14 cellular contexts compared by ENCODE assay signal in the genomic region with DNA sequence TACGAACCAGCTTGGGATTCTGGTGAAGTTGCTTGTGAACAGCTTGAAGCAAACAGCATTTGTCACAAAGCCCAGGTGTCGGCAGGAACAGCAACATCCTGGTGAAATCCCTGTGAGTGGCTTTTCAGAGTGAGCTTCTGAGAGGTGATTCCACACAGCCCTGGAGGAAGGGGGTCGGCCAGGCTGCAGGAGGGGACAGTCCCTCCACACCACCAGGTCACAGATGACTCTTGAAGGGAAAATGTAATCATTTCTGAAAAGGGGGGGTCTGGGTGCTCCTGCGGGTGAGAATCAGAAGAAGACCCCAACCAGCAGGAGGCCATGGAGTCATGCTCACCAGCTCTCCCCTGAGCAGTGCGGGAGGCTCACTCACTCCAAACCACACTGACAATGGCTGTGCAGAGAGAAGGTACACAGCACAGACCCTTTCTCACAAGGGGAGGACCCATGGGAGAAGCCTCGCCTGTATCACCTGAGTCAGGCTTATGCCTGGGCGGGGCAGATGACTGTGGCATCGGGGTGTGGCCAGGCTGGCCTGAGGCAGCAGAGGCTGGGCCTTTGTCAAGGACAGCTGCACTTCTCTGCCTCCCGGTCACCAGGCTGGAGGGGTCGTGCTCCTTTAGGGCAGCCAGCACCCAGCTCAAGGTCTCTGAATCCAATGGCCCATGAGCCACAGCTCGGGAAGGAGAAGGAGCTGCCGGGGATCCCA. TPM values are rescaled to one million over a fixed set of nuclear protein-coding genes. Genes with fewer than 3 reads are reported as not detected.
DNase-seq lines count a peak whose midpoint lies in the region; ATAC-seq and TF ChIP-seq lines count a peak whose summit lies in the region.
"Had no signal": no experiment of that assay in that cellular context is flagged by ENCODE, and none has a peak within 500 bp of the region (broad histone marks: within the 10 kb centered on the region; RNA-seq: fewer than 3 reads in every experiment).

No MANE protein-coding gene starts in this region.

- no peaks in the 10 kb centered on the region for H3K27me3 Mint-ChIP-seq in activated T-helper 17 cell treated with anti-CD3 and anti-CD28 coated beads, Interleukin-2, amount 50 U/mL, for 72 hours
- H3K27me3 Mint-ChIP-seq in progenitor cell of endocrine pancreas (no peaks in the 10 kb centered on the region), immature natural killer cell (ENCODE audit: low read depth in 3 of 3) (peaks cover 0 to 9% (median 1%) of the 10 kb centered on the region in 3 donors)

- TF ChIP-seq CTCF in progenitor cell of endocrine pancreas (IDR thresholded peaks at IDR 0.05; ENCODE audit: unreplicated experiment) = no peak

- H3K27ac Mint-ChIP-seq in activated T-helper 17 cell treated with anti-CD3 and anti-CD28 coated beads, Interleukin-2, amount 50 U/mL, for 72 hours = peak overlapping the region; percentile 20
- H3K27ac Mint-ChIP-seq in progenitor cell of endocrine pancreas = peak overlapping the region; percentile 87
- H3K27ac Mint-ChIP-seq in immature natural killer cell = no peak overlapping the region
- H3K27ac Mint-ChIP-seq: activated T-helper 1 cell treated with anti-CD3 and anti-CD28 coated beads, Interleukin-12 subunit alpha, Interleukin-12 subunit beta, Interleukin-2, Interleukin-4 antibody, amounts not matched to agents 30 ng/mL and 10 ng/mL and 1 ng/mL, durations not matched to agents 14 hours and 24 hours and 36 hours had no signal

- H3K9me3 Mint-ChIP-seq in activated T-helper 17 cell treated with anti-CD3 and anti-CD28 coated beads, Interleukin-2, amount 50 U/mL, for 72 hours = no peaks in the 10 kb centered on the region
- H3K9me3 Mint-ChIP-seq in progenitor cell of endocrine pancreas (ENCODE audit: low read depth) (no peaks in the 10 kb centered on the region), immature natural killer cell (no peaks in the 10 kb centered on the region)
- H3K9me3 Mint-ChIP-seq: activated T-helper 1 cell treated with anti-CD3 and anti-CD28 coated beads, Interleukin-12 subunit alpha, Interleukin-12 subunit beta, Interleukin-2, Interleukin-4 antibody, amounts not matched to agents 30 ng/mL and 10 ng/mL and 1 ng/mL, durations not matched to agents 14 hours and 24 hours and 36 hours had no signal

- peak; percentile 71 for ATAC-seq in activated T-helper 17 cell treated with anti-CD3 and anti-CD28 coated beads, Interleukin-2, amount 50 U/mL, for 72 hours (replicated peaks)
- no peak for ATAC-seq in GM21381 (IDR thresholded peaks at IDR 0.05; ENCODE audit: unreplicated experiment)

- H3K4me1 Mint-ChIP-seq in activated T-helper 17 cell treated with anti-CD3 and anti-CD28 coated beads, Interleukin-2, amount 50 U/mL, for 72 hours = no peaks in the 10 kb centered on the region
- no peaks in the 10 kb centered on the region for H3K4me1 Mint-ChIP-seq in progenitor cell of endocrine pancreas (ENCODE audit: low read depth)
- no peaks in the 10 kb centered on the region for H3K4me1 Mint-ChIP-seq in immature natural killer cell

- H3K36me3 Mint-ChIP-seq in activated T-helper 17 cell treated with anti-CD3 and anti-CD28 coated beads, Interleukin-2, amount 50 U/mL, for 72 hours (ENCODE audit: low read depth) = no peaks in the 10 kb centered on the region
- H3K36me3 Mint-ChIP-seq in progenitor cell of endocrine pancreas (ENCODE audit: insufficient read depth) = no peaks in the 10 kb centered on the region
- peaks cover 3 to 13% (median 6%) of the 10 kb centered on the region in 3 donors for H3K36me3 Mint-ChIP-seq in immature natural killer cell

- peak; percentile 83 for DNase-seq in NCI-H748 (lab: John Stamatoyannopoulos, UW; ENCODE audit: unreplicated experiment)
- DNase-seq in NCI-H748 treated with DMSO at 0.1 percent for 48 hours (lab: John Stamatoyannopoulos, UW) = no peak
- peak; percentile 77 to 79 for DNase-seq in NCI-H187 (lab: John Stamatoyannopoulos, UW)
- DNase-seq in progenitor cell of endocrine pancreas (ENCODE audit: low spot score, unreplicated experiment) = no peak
- DNase-seq in HT-29 (ENCODE audit: low spot score) = no peak
- DNase-seq in immature natural killer cell = no peak
- DNase-seq: ACHN, GM23248, KBM-7, NCI-H1694 treated with DMSO at 0.1 percent for 48 hours, T-helper 1 cell had no signal

- no peak overlapping the region for H3K4me3 Mint-ChIP-seq in activated T-helper 17 cell treated with anti-CD3 and anti-CD28 coated beads, Interleukin-2, amount 50 U/mL, for 72 hours
- H3K4me3 Mint-ChIP-seq in progenitor cell of endocrine pancreas (ENCODE audit: low read depth) (no peak overlapping the region), immature natural killer cell (no peak overlapping the region)
- H3K4me3 Mint-ChIP-seq: activated T-helper 1 cell treated with anti-CD3 and anti-CD28 coated beads, Interleukin-12 subunit alpha, Interleukin-12 subunit beta, Interleukin-2, Interleukin-4 antibody, amounts not matched to agents 30 ng/mL and 10 ng/mL and 1 ng/mL, durations not matched to agents 14 hours and 24 hours and 36 hours had no signal

RNA-seq across cellular contexts. Expression of gene CHGA, which starts 14.4 kb away (rescaled TPM):
- total RNA-seq in activated T-helper 17 cell treated with anti-CD3 and anti-CD28 coated beads, Interleukin-2, amount 50 U/mL, for 72 hours = not detected
- total RNA-seq in progenitor cell of endocrine pancreas = 1,495 and 1,590 TPM in 2 replicates
- not detected in 2 replicates for total RNA-seq in HT-29 (2014; rRNA removed; shearing (Covaris generic))
- polyA plus RNA-seq in immature natural killer cell = under 1 TPM in 1 of 3 donors, not detected in 2; 0.63 TPM
- total RNA-seq: activated T-helper 1 cell treated with anti-CD3 and anti-CD28 coated beads, Interleukin-12 subunit alpha, Interleukin-12 subunit beta, Interleukin-2, Interleukin-4 antibody, amounts not matched to agents 30 ng/mL and 10 ng/mL and 1 ng/mL, durations not matched to agents 14 hours and 24 hours and 36 hours; GM23248 had no signal
- polyA plus RNA-seq: GM23248 had no signal

Comparison
In these comparisons a context has a peak if more than half of its experiments do, and no peak if none do; other contexts are left out.
1. DNase-seq: peak in NCI-H748 (single experiment) and NCI-H187 (2 of 2); none in NCI-H748 treated with DMSO at 0.1 percent for 48 hours (single experiment), progenitor cell of endocrine pancreas (single experiment), HT-29 (single experiment) and immature natural killer cell (0 of 3).
2. H3K27ac Mint-ChIP-seq: peak in activated T-helper 17 cell treated with anti-CD3 and anti-CD28 coated beads, Interleukin-2, amount 50 U/mL, for 72 hours (single experiment) and progenitor cell of endocrine pancreas (single experiment); none in immature natural killer cell (0 of 6).
3. RNA of gene CHGA, which starts 14.4 kb away (total RNA-seq): 1,495 to 1,590 TPM in progenitor cell of endocrine pancreas; not detected in activated T-helper 17 cell treated with anti-CD3 and anti-CD28 coated beads, Interleukin-2, amount 50 U/mL, for 72 hours and not detected in HT-29; every median in the first group is over 1,000 times any median in the second.